Comparison of ENCODE assay signal across 22 cellular contexts in the genomic region with DNA sequence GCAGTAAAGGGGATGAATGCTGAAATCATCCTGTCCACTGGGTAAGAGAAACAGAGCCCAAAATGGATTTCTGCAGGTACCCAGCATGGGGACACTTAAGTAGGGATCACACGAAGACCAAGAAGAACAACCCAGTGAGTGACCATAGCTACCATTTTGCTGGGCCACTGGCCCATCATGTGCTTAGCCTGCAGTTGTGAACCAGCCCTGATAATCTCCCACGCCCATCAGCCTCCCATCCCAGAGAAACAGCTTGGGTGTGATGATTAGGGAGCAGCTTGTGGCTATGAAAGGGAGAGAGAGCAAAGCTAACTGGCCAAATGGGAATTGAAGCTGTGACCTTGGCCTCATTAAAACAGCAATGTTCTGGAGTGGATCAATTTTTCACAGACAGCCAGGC.
"Had no signal": no experiment of that assay in that cellular context is flagged by ENCODE, and none has a peak within 500 bp of the region (broad histone marks: within the 10 kb centered on the region; RNA-seq: fewer than 3 reads in every experiment).

No MANE protein-coding gene starts in this region.

- H3K27me3 Mint-ChIP-seq: stimulated activated naive B cell treated with anti-CD40 and anti-IgM and Interleukin-4, amounts not matched to agents 10 μg/mL and 1 μg/mL and 100 μg/mL, for 72 hours had no signal

- H3K27ac Mint-ChIP-seq: effector memory CD8-positive, alpha-beta T cell; nephron progenitor cell; stimulated activated naive B cell treated with anti-CD40 and anti-IgM and Interleukin-4, amounts not matched to agents 10 μg/mL and 1 μg/mL and 100 μg/mL, for 72 hours had no signal

- H3K9me3 Mint-ChIP-seq: effector memory CD8-positive, alpha-beta T cell; nephron progenitor cell; stimulated activated naive B cell treated with anti-CD40 and anti-IgM and Interleukin-4, amounts not matched to agents 10 μg/mL and 1 μg/mL and 100 μg/mL, for 72 hours had no signal

- DNase-seq: activated CD4-positive, alpha-beta T cell treated with anti-CD3 and anti-CD28 coated beads, Interleukin-2, amount 50 U/mL, for 1 hour; activated CD8-positive, alpha-beta memory T cell treated with anti-CD3 and anti-CD28 coated beads for 24 hours; activated CD8-positive, alpha-beta memory T cell treated with anti-CD3 and anti-CD28 coated beads, Interleukin-2, amount 50 U/mL, for 48 hours; activated effector memory CD4-positive, alpha-beta T cell treated with anti-CD3 and anti-CD28 coated beads, Interleukin-2, amount 50 U/mL, for 16 hours; activated naive CD4-positive, alpha-beta T cell treated with anti-CD3 and anti-CD28 coated beads, Interleukin-2, amount 50 U/mL, for 16 hours; activated T-cell treated with anti-CD3 and anti-CD28 coated beads, Interleukin-2, amount 50 U/mL, for 48 hours; dermis blood vessel endothelial cell; effector memory CD8-positive, alpha-beta T cell; foreskin keratinocyte; hypothalamus; kidney; left lung; nephron progenitor cell; nucleus accumbens; posterior cingulate gyrus; spleen; stimulated activated CD4-positive, alpha-beta T cell treated with anti-CD3 and anti-CD28 coated beads, Interleukin-4, amount 100 ng/mL, for 4 hours; stimulated activated naive B cell treated with anti-CD40 and anti-IgM and Interleukin-4, amounts not matched to agents 10 μg/mL and 1 μg/mL and 100 μg/mL, for 72 hours; T1000; thyroid gland had no signal

- H3K4me1 Mint-ChIP-seq: stimulated activated naive B cell treated with anti-CD40 and anti-IgM and Interleukin-4, amounts not matched to agents 10 μg/mL and 1 μg/mL and 100 μg/mL, for 72 hours had no signal

- H3K4me3 Mint-ChIP-seq: effector memory CD8-positive, alpha-beta T cell; nephron progenitor cell; stimulated activated naive B cell treated with anti-CD40 and anti-IgM and Interleukin-4, amounts not matched to agents 10 μg/mL and 1 μg/mL and 100 μg/mL, for 72 hours had no signal

- H3K36me3 Mint-ChIP-seq: stimulated activated naive B cell treated with anti-CD40 and anti-IgM and Interleukin-4, amounts not matched to agents 10 μg/mL and 1 μg/mL and 100 μg/mL, for 72 hours had no signal

- H3K27ac ChIP-seq: epithelial cell of prostate, foreskin keratinocyte, left lung, spleen, thyroid gland had no signal

- ATAC-seq: activated CD4-positive, CD25-positive, alpha-beta regulatory T cell treated with anti-CD3 and anti-CD28 coated beads, Interleukin-2, amount 50 U/mL, for 24 hours; effector memory CD8-positive, alpha-beta T cell; foreskin keratinocyte; left lung; stimulated activated naive B cell treated with anti-CD40 and anti-IgM and Interleukin-4, amounts not matched to agents 10 μg/mL and 1 μg/mL and 100 μg/mL, for 72 hours had no signal
